ENCODE assay signal across 8 cellular contexts in the genomic region with DNA sequence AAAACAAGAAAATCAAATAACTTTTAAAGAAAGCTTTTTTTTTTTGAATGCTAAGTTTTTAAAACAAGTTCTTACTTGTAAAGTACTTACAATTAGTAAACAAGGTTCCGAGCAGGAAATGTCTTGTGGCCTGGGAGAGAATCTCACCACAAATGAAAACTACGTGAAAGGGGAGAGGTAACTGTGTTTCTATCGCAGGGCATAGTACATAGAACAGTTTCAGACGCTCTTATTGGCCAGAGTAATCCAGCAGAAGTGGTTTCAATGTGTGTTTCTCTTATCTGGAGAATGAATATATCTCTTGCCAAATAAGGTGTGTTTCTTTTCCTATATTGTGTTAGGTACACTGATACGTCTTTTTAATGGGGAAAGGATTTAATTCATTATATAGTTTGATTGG. TPM values are rescaled to one million over a fixed set of nuclear protein-coding genes. Genes with fewer than 3 reads are reported as not detected.
A peak's percentile ranks its signal among the peaks of the same experiment; 100 is the strongest.
DNase-seq lines count a peak whose midpoint lies in the region; ATAC-seq, FAIRE-seq and TF ChIP-seq lines count a peak whose summit lies in the region.

A gene with protein sequence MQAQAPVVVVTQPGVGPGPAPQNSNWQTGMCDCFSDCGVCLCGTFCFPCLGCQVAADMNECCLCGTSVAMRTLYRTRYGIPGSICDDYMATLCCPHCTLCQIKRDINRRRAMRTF (minus strand): TSS at position 154 of the 400 bp plus-strand sequence. CDS start 6,808 bp downstream, outside the sequence.

- H3K4me1 Mint-ChIP-seq in naive thymus-derived CD8-positive, alpha-beta T cell: peaks cover 19 to 52% (median 44%) of the 10 kb centered on the region in 4 donors
- H3K4me1 Mint-ChIP-seq in neural progenitor cell: peaks cover 11% of the 10 kb centered on the region

- no peak for TF ChIP-seq CTCF in HEK293 (tag by site-specific recombination; IDR thresholded peaks at IDR 0.05)
- no peak for TF ChIP-seq CTCF in prostate gland (IDR thresholded peaks at IDR 0.05)
- TF ChIP-seq CTCF in neural progenitor cell (IDR thresholded peaks at IDR 0.05): no peak

- CTCF ChIA-PET in HEK293 (lab: Yijun Ruan, JAX): interaction anchor here (0.7 kb wide), 1 partner anchor 737 kb away, joined by 3 read pairs; no protein-coding TSS in a partner anchor

- no peaks in the 10 kb centered on the region for H4K20me1 ChIP-seq in neural progenitor cell (ENCODE audit: low read depth)

- H3K36me3 ChIP-seq in HEK293 (ENCODE audit: control insufficient read depth in 2 of 2, insufficient read depth in 1 of 2, low read length in 2 of 2) (no peaks in the 10 kb centered on the region), prostate gland (no peaks in the 10 kb centered on the region), neural progenitor cell (no peaks in the 10 kb centered on the region)

- peaks cover 10 to 11% (median 10%) of the 10 kb centered on the region in 3 donors for H3K36me3 Mint-ChIP-seq in naive thymus-derived CD8-positive, alpha-beta T cell
- H3K36me3 Mint-ChIP-seq in neural progenitor cell: no peaks in the 10 kb centered on the region

- H3K27me3 Mint-ChIP-seq in naive thymus-derived CD8-positive, alpha-beta T cell: no peaks in the 10 kb centered on the region
- H3K27me3 Mint-ChIP-seq in neural progenitor cell (ENCODE audit: insufficient read depth, low read depth): peaks cover 8% of the 10 kb centered on the region

- POLR2A ChIA-PET in HEK293 (lab: Yijun Ruan, JAX): no interaction called here
- POLR2A ChIA-PET in naive thymus-derived CD8-positive, alpha-beta T cell (lab: Charles Lee): interaction anchor here (0.6 to 9.6 kb wide), 14 partner anchors 9 to 138 kb away, joined by 3 to 109 read pairs (median 8); no protein-coding TSS in a partner anchor

- H3K9ac ChIP-seq in neural progenitor cell: no peak within 1 kb of the TSS

- ATAC-seq in naive thymus-derived CD8-positive, alpha-beta T cell: peak; percentile 69 to 79

- no peak within 1 kb of the TSS for H2AFZ ChIP-seq in neural progenitor cell (replicated peaks)

- H3K27ac Mint-ChIP-seq in naive thymus-derived CD8-positive, alpha-beta T cell: peak within 1 kb of the TSS; percentile 96 to 99 (median 98)
- H3K27ac Mint-ChIP-seq in neural progenitor cell: no peak within 1 kb of the TSS

- H3K9me3 ChIP-seq in HEK293 (ENCODE audit: control insufficient read depth, insufficient read depth, low read depth, low read length) (no peaks in the 10 kb centered on the region), prostate gland (no peaks in the 10 kb centered on the region), neural progenitor cell (ENCODE audit: low read depth) (no peaks in the 10 kb centered on the region)

- TF ChIP-seq POLR2A in prostate gland (IDR thresholded peaks at IDR 0.05): no peak

- no peaks in the 10 kb centered on the region for H3K9me3 Mint-ChIP-seq in naive thymus-derived CD8-positive, alpha-beta T cell
- no peaks in the 10 kb centered on the region for H3K9me3 Mint-ChIP-seq in neural progenitor cell

- no peak for DNase-seq in GM18507 (ENCODE audit: extremely low spot score, insufficient read length, low read depth)
- peak; percentile 91 for DNase-seq in MV-4-11 (lab: John Stamatoyannopoulos, UW)
- DNase-seq in activated naive CD4-positive, alpha-beta T cell treated with anti-CD3 and anti-CD28 coated beads, Interleukin-2, amount 50 U/mL, for 16 hours: peak; percentile 13
- DNase-seq in naive thymus-derived CD8-positive, alpha-beta T cell: peak in 9 of 10 donors; percentile 36 to 89 (median 71)
- no peak for DNase-seq in activated effector memory CD4-positive, alpha-beta T cell treated with Interleukin-2 at 50 U/mL for 16 hours
- DNase-seq in prostate gland (ENCODE audit: low spot score): no peak
- DNase-seq in neural progenitor cell (ENCODE audit: low spot score): no peak

- no peaks in the 10 kb centered on the region for H3K79me2 ChIP-seq in neural progenitor cell (ENCODE audit: low read depth)

- intact Hi-C loops in prostate gland (cut with DNase I): no loop called here

- H3K27me3 ChIP-seq in prostate gland (replicated peaks; ENCODE audit: insufficient read depth): no peaks in the 10 kb centered on the region
- H3K27me3 ChIP-seq in neural progenitor cell: peaks cover 12% of the 10 kb centered on the region

- H3K4me3 Mint-ChIP-seq in naive thymus-derived CD8-positive, alpha-beta T cell: peak within 1 kb of the TSS; percentile 90 to 100 (median 99)
- H3K4me3 Mint-ChIP-seq in neural progenitor cell: no peak within 1 kb of the TSS

- no peak within 1 kb of the TSS for H3K4me2 ChIP-seq in neural progenitor cell

- H3K27ac ChIP-seq in HEK293 (ENCODE audit: extremely low read depth, low read depth, low read length): no peak within 1 kb of the TSS
- H3K27ac ChIP-seq in prostate gland: no peak within 1 kb of the TSS
- no peak within 1 kb of the TSS for H3K27ac ChIP-seq in neural progenitor cell

- 39% methylated on average over 5 of the region's 5 CpGs for WGBS in prostate gland

- H3F3A ChIP-seq in neural progenitor cell (ENCODE audit: low read depth): no peaks in the 10 kb centered on the region

- H3K4me3 ChIP-seq in HEK293 (ENCODE audit: low read depth, low read length): no peak within 1 kb of the TSS
- no peak within 1 kb of the TSS for H3K4me3 ChIP-seq in prostate gland
- H3K4me3 ChIP-seq in neural progenitor cell: no peak within 1 kb of the TSS

- peak; percentile 97 for FAIRE-seq in GM18507 (lab: Jason Lieb, UNC)

- H3K4me1 ChIP-seq in HEK293 (ENCODE audit: control insufficient read depth, insufficient read depth, low read length): no peaks in the 10 kb centered on the region
- H3K4me1 ChIP-seq in prostate gland (replicated peaks): no peaks in the 10 kb centered on the region
- no peaks in the 10 kb centered on the region for H3K4me1 ChIP-seq in neural progenitor cell

TF ChIP-seq in HEK293, 187 proteins besides CTCF, POLR2A, EP300 and RAD21:
- TF ChIP-seq GFI1B (tag by site-specific recombination; IDR thresholded peaks at IDR 0.05) (no peak), ZXDB (tag by site-specific recombination; IDR thresholded peaks at IDR 0.05) (no peak), ZNF37A (tag by site-specific recombination; IDR thresholded peaks at IDR 0.05) (no peak)
- TF ChIP-seq, protein P1, sequence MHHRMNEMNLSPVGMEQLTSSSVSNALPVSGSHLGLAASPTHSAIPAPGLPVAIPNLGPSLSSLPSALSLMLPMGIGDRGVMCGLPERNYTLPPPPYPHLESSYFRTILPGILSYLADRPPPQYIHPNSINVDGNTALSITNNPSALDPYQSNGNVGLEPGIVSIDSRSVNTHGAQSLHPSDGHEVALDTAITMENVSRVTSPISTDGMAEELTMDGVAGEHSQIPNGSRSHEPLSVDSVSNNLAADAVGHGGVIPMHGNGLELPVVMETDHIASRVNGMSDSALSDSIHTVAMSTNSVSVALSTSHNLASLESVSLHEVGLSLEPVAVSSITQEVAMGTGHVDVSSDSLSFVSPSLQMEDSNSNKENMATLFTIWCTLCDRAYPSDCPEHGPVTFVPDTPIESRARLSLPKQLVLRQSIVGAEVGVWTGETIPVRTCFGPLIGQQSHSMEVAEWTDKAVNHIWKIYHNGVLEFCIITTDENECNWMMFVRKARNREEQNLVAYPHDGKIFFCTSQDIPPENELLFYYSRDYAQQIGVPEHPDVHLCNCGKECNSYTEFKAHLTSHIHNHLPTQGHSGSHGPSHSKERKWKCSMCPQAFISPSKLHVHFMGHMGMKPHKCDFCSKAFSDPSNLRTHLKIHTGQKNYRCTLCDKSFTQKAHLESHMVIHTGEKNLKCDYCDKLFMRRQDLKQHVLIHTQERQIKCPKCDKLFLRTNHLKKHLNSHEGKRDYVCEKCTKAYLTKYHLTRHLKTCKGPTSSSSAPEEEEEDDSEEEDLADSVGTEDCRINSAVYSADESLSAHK (tag by site-specific recombination; IDR thresholded peaks at IDR 0.05): peak; percentile 77
- TF ChIP-seq, protein P2, sequence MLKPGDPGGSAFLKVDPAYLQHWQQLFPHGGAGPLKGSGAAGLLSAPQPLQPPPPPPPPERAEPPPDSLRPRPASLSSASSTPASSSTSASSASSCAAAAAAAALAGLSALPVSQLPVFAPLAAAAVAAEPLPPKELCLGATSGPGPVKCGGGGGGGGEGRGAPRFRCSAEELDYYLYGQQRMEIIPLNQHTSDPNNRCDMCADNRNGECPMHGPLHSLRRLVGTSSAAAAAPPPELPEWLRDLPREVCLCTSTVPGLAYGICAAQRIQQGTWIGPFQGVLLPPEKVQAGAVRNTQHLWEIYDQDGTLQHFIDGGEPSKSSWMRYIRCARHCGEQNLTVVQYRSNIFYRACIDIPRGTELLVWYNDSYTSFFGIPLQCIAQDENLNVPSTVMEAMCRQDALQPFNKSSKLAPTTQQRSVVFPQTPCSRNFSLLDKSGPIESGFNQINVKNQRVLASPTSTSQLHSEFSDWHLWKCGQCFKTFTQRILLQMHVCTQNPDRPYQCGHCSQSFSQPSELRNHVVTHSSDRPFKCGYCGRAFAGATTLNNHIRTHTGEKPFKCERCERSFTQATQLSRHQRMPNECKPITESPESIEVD (tag by site-specific recombination; IDR thresholded peaks at IDR 0.05): peak; percentile 38; the same call in 1 of the 2 replicates
TF ChIP-seq in HEK293: peak in this region for 2.

RNA-seq across cellular contexts. Expression of the gene that starts here (rescaled TPM):
- total RNA-seq in naive thymus-derived CD8-positive, alpha-beta T cell: 100 to 1,000 TPM; 222 to 258 TPM
- polyA plus RNA-seq in naive thymus-derived CD8-positive, alpha-beta T cell: 100 to 1,000 TPM; 470 to 615 (median 609) TPM
- total RNA-seq in prostate gland (1 to 10 TPM; 2.6 to 3.9 TPM), neural progenitor cell (ENCODE audit: low replicate concordance) (0.15 TPM in 1 of 2 replicates, not detected in the other)

Comparison
In these comparisons a context has a peak if more than half of its experiments do, and no peak if none do; other contexts are left out.
1. RNA of the gene that starts here (total RNA-seq): 222 to 258 TPM in naive thymus-derived CD8-positive, alpha-beta T cell; 2.6 to 3.9 TPM in prostate gland and 0.15 TPM in neural progenitor cell; every median in the first group is over 10 times any median in the second.
2. DNase-seq: peak in MV-4-11 (single experiment), activated naive CD4-positive, alpha-beta T cell treated with anti-CD3 and anti-CD28 coated beads, Interleukin-2, amount 50 U/mL, for 16 hours (single experiment) and naive thymus-derived CD8-positive, alpha-beta T cell (9 of 10); none in GM18507 (single experiment), activated effector memory CD4-positive, alpha-beta T cell treated with Interleukin-2 at 50 U/mL for 16 hours (single experiment), prostate gland (single experiment) and neural progenitor cell (single experiment).